In the genomic region with DNA sequence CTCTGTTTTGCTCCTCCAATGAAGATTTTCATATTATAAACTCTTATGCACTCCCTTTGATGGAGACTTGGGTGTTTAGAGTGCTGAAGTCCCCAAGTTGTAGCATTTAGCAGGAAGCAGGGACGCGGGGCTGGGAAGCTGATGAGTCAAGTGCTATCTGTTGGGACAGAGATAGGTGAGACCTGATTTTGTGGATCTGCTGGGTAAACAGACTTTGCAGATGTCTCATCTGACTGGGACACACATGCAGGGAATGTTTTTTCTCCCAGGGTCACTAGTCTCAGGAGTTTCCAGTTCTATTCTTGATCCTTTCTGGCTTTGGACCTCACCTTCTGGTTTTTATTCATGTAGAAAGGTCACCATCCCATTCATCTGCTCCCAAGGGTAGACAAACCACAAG, we compare ENCODE assay signal across 17 cellular contexts.
"Had no signal": no experiment of that assay in that cellular context is flagged by ENCODE, and none has a peak within 500 bp of the region (broad histone marks: within the 10 kb centered on the region; RNA-seq: fewer than 3 reads in every experiment).

No MANE protein-coding gene starts in this region.

- H3K36me3 ChIP-seq: brain microvascular endothelial cell had no signal

- H3K27me3 ChIP-seq: brain microvascular endothelial cell, tibial nerve had no signal

- H3K4me1 ChIP-seq: tibial nerve had no signal

- FAIRE-seq: islet of Langerhans had no signal

- H3K9me3 ChIP-seq: tibial nerve had no signal

- H3K27ac ChIP-seq: brain microvascular endothelial cell, coronary artery, tibial nerve had no signal

- ATAC-seq: activated CD8-positive, alpha-beta T cell treated with anti-CD3 and anti-CD28 coated beads for 36 hours; activated T-helper 17 cell treated with anti-CD3 and anti-CD28 coated beads, Interleukin-2, amount 50 U/mL, for 72 hours; left lobe of liver; T-cell had no signal

- DNase-seq: activated B cell treated with CpG ODN at 0.5 μM for 24 hours; activated CD4-positive, alpha-beta T cell treated with anti-CD3 and anti-CD28 coated beads for 48 hours; activated CD8-positive, alpha-beta T cell treated with anti-CD3 and anti-CD28 coated beads for 36 hours; activated naive CD4-positive, alpha-beta T cell; activated naive CD8-positive, alpha-beta T cell treated with anti-CD3 and anti-CD28 coated beads, Interleukin-2, amount 10 ng/mL, durations not matched to agents 7 days and 5 days; activated T-cell treated with anti-CD3 and anti-CD28 coated beads, Interleukin-2, amount 50 U/mL, for 1 hour; brain microvascular endothelial cell; effector CD4-positive, alpha-beta T cell; glutamatergic neuron; hippocampal formation; stimulated activated naive CD8-positive, alpha-beta T cell treated with anti-CD3 and anti-CD28 coated beads, Interleukin-15, Interleukin-2, amounts not matched to agents 100 U/mL and 50 U/mL, for 24 hours; T-cell had no signal

- H3K4me3 ChIP-seq: coronary artery, tibial nerve had no signal
